Comparison of ENCODE assay signal across 9 cellular contexts in the genomic region with DNA sequence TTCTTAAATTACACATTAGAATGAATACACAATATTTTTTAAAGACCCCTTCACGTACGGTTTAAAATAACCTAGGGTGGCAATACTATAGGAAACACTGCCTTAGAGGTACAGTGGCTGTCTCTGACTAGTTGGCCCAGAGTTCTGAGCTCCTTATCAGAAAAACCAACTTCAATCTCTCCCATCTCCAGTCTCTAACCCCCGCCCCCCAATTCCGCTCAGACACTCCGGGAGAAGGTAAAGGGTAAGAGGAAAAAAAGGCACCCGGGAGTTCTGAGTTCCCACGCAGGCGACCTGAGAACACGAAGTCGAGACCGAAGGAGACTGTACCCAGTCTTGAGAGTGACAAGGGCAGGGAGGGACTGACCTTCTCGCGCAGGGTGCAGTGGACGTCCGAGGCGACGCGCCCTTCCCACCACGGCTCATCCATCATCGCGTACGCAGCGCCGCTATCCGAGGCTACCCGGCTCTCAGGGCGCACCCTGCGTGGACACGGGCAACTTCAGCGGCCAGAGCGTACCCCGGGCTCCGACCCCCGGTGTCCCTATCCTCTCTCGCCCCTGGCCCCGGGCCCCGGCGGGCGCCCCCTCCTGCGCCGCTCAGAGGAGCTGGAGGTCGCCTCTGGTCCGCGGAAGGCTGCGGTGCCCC. TPM values are rescaled to one million over a fixed set of nuclear protein-coding genes. Genes with fewer than 3 reads are reported as not detected.
DNase-seq lines count a peak whose midpoint lies in the region; ATAC-seq, FAIRE-seq and TF ChIP-seq lines count a peak whose summit lies in the region.
"Had no signal": no experiment of that assay in that cellular context is flagged by ENCODE, and none has a peak within 500 bp of the region (broad histone marks: within the 10 kb centered on the region; RNA-seq: fewer than 3 reads in every experiment).

No MANE protein-coding gene starts in this region.

- H3K36me3 Mint-ChIP-seq in brain, result no peaks in the 10 kb centered on the region

- POLR2A ChIA-PET in HepG2 (lab: Yijun Ruan, JAX), result no interaction called here

- H3K27ac Mint-ChIP-seq in brain, result peak overlapping the region in 4 of 5 experiments; percentile 45 to 86 (median 75)

- TF ChIP-seq POLR2A in HepG2 (IDR thresholded peaks at IDR 0.05; ENCODE audit: insufficient read depth in 1 of 2, low read depth in 2 of 2, low read length in 2 of 2), result no peak
- TF ChIP-seq POLR2A in transverse colon (IDR thresholded peaks at IDR 0.05), result peak; percentile 19

- H2AFZ ChIP-seq in HepG2 (ENCODE audit: low read length), result no peak overlapping the region

- TF ChIP-seq EP300 in HepG2 (IDR thresholded peaks at IDR 0.05; ENCODE audit: low read depth in 2 of 2, low read length in 2 of 2), result no peak
- TF ChIP-seq EP300 in HepG2 (CRISPR knock-in tag; IDR thresholded peaks at IDR 0.05; ENCODE audit: borderline replicate concordance), result no peak
- no peak for TF ChIP-seq EP300 in transverse colon (IDR thresholded peaks at IDR 0.05; ENCODE audit: low read depth)

- peak overlapping the region; percentile 59 to 74 (median 65) for H3K4me3 ChIP-seq in HepG2 (replicated peaks in 1 of 3; ENCODE audit: insufficient read depth in 1 of 3, low read depth in 2 of 3, low read length in 3 of 3)
- peak overlapping the region; percentile 51 to 74 (median 58) for H3K4me3 ChIP-seq in transverse colon

- H3K9me3 Mint-ChIP-seq in brain, result peaks cover 0 to 4% (median 0%) of the 10 kb centered on the region in 5 experiments

- H3K4me2 ChIP-seq in HepG2 (ENCODE audit: low read depth, low read length), result peak overlapping the region; percentile 76

- H3K27me3 Mint-ChIP-seq in brain, result peaks cover 28% of the 10 kb centered on the region

- TF ChIP-seq RAD21 in HepG2 (CRISPR knock-in tag; IDR thresholded peaks at IDR 0.05), result no peak

- BruUV-seq in HepG2 (replicated peaks; lab: Mats Ljungman, UMichigan), result no TSS peak

- intact Hi-C loops in HepG2 (cut with micrococcal nuclease; ENCODE audit: unreplicated experiment), result no loop called here
- intact Hi-C loops in transverse colon (cut with DNase I; ENCODE audit: low total_unique reads), result no loop called here

- in situ Hi-C loops in HepG2 (cut with HindIII; ENCODE audit: extremely low pct_ligation_motif_present, low pct_unique_long_range_greater_than_20kb) (no loop called here), transverse colon (cut with MboI; ENCODE audit: low pct_ligation_motif_present in 1 of 4, low pct_unique_long_range_greater_than_20kb in 1 of 4, low sequenced_read_pairs in 3 of 4) (no loop called here)

- H3K79me2 ChIP-seq in HepG2 (ENCODE audit: insufficient read depth, low read length), result no peaks in the 10 kb centered on the region

- peak; percentile 23 for ATAC-seq in HG02852 (IDR thresholded peaks at IDR 0.05; ENCODE audit: unreplicated experiment)
- peak; percentile 40 for ATAC-seq in HepG2
- ATAC-seq in GM18870 (IDR thresholded peaks at IDR 0.05; ENCODE audit: unreplicated experiment), result no peak
- no peak for ATAC-seq in HG02588 (IDR thresholded peaks at IDR 0.05; ENCODE audit: unreplicated experiment)

- H3K27ac ChIP-seq in HepG2 (ENCODE audit: extremely low read length, insufficient read depth, low read length), result no peak overlapping the region
- H3K27ac ChIP-seq in transverse colon, result peak overlapping the region; percentile 68 to 77 (median 70)

- peaks cover 21% of the 10 kb centered on the region for H3K4me1 Mint-ChIP-seq in brain

- FAIRE-seq in HepG2 (lab: Jason Lieb, UNC), result no peak

- peaks cover 0 to 3% of the 10 kb centered on the region in 2 experiments; a peak in 2 of 5 replicates for H3K27me3 ChIP-seq in HepG2 (ENCODE audit: control insufficient read depth in 1 of 2, insufficient read depth in 2 of 2, low read length in 2 of 2)
- H3K27me3 ChIP-seq in transverse colon, result peaks cover 38% of the 10 kb centered on the region

- peak; percentile 12 for DNase-seq in ELR (ENCODE audit: low read depth)
- no peak for DNase-seq in HepG2 (ENCODE audit: low spot score)
- DNase-seq in transverse colon, result no peak
- DNase-seq in HPDE6-E6E7 (ENCODE audit: extremely low spot score), result no peak

- peak overlapping the region; percentile 60 for H3K9ac ChIP-seq in HepG2 (ENCODE audit: insufficient read depth, low read depth, low read length)

- no peaks in the 10 kb centered on the region for H3K9me3 ChIP-seq in HepG2 (ENCODE audit: low read length)
- no peaks in the 10 kb centered on the region for H3K9me3 ChIP-seq in transverse colon

- H3K4me1 ChIP-seq in HepG2 (ENCODE audit: insufficient read depth, low read length), result peaks cover 26% of the 10 kb centered on the region
- H3K4me1 ChIP-seq in transverse colon, result peaks cover 0 to 47% (median 21%) of the 10 kb centered on the region in 4 donors

- TF ChIP-seq CTCF in brain (conservative IDR thresholded peaks at IDR 0.05), result no peak
- TF ChIP-seq CTCF in HepG2 (CRISPR knock-in tag; IDR thresholded peaks at IDR 0.05), result no peak
- TF ChIP-seq CTCF in transverse colon (IDR thresholded peaks at IDR 0.05), result no peak

- H3K4me3 Mint-ChIP-seq in brain, result peak overlapping the region; percentile 90 to 97 (median 92)

- CTCF ChIA-PET in HepG2 (lab: Yijun Ruan, JAX; ENCODE audit: low intra/inter-chr PET ratio, low total read pairs), result no interaction called here

- 47% methylated on average over 34 of the region's 45 CpGs for WGBS in HepG2 (ENCODE audit: low lambda C conversion rate)
- WGBS in transverse colon (ENCODE audit: low coverage in 1 of 2), 2 donors, result 12 to 19% methylated on average over 9 to 45 of the region's 45 CpGs

- H3K36me3 ChIP-seq in HepG2 (replicated peaks in 1 of 2; ENCODE audit: control insufficient read depth in 1 of 2, insufficient read depth in 2 of 2, low read length in 2 of 2) (no peaks in the 10 kb centered on the region), transverse colon (no peaks in the 10 kb centered on the region)

- no peaks in the 10 kb centered on the region for H4K20me1 ChIP-seq in HepG2 (ENCODE audit: insufficient read depth, low read length)

RNA-seq across cellular contexts. Expression of a gene that starts 0.7 kb away (rescaled TPM):
- polyA plus RNA-seq in brain (ENCODE audit: insufficient read depth, low read depth, low replicate concordance) (8.4 TPM), HepG2 (2011; rRNA removed) (4.2 and 4.4 TPM in 2 replicates)
- total RNA-seq in HepG2 (2016; rRNA removed; fragmentation: Illumina TruSeq; extraction: Trizol) (1.1 and 1.6 TPM in 2 replicates), transverse colon (10 to 100 TPM; 23.9 to 37.6 (median 28.3) TPM)
- total RNA-seq in HepG2 (2016; cell fraction: cytosol; rRNA removed; fragmentation: Illumina TruSeq; extraction: Trizol; ENCODE audit: low read depth), result 0.44 and 0.51 TPM in 2 replicates
- 1.0 and 1.5 TPM in 2 replicates for total RNA-seq in HepG2 (2016; cell fraction: insoluble cytoplasmic fraction; rRNA removed; fragmentation: Illumina TruSeq; extraction: Trizol)
- 1.6 and 1.8 TPM in 2 replicates for total RNA-seq in HepG2 (2016; cell fraction: membrane; rRNA removed; fragmentation: Illumina TruSeq; extraction: Trizol)
- 1.2 and 1.3 TPM in 2 replicates for total RNA-seq in HepG2 (2016; cell fraction: nucleus; rRNA removed; fragmentation: Illumina TruSeq; extraction: Trizol)
- polyA plus RNA-seq in HepG2 (2011; cell fraction: cytosol; rRNA removed), result 1.7 and 2.8 TPM in 2 replicates
- polyA plus RNA-seq in HepG2 (2011; cell fraction: nucleus; rRNA removed), result 3.2 and 3.9 TPM in 2 replicates
- polyA plus RNA-seq in HepG2 (2012), result 2.1 and 3.0 TPM in 2 replicates
- 0.73 and 1.4 TPM in 2 replicates for polyA plus RNA-seq in HepG2 (2016; cell fraction: cytosol; fragmentation: Illumina TruSeq; extraction: Trizol; ENCODE audit: low read depth)
- 2.2 and 2.7 TPM in 2 replicates for polyA plus RNA-seq in HepG2 (2016; cell fraction: insoluble cytoplasmic fraction; fragmentation: Illumina TruSeq; extraction: Trizol; ENCODE audit: low read depth)
- polyA plus RNA-seq in HepG2 (2016; cell fraction: membrane; fragmentation: Illumina TruSeq; extraction: Trizol; ENCODE audit: low read depth), result 1.9 and 2.3 TPM in 2 replicates
- 2.6 and 2.7 TPM in 2 replicates for polyA plus RNA-seq in HepG2 (2016; cell fraction: nucleus; fragmentation: Illumina TruSeq; extraction: Trizol; ENCODE audit: insufficient read depth, low read depth)
- polyA minus RNA-seq in HepG2 (2011; rRNA and poly(A)+ RNA removed; ENCODE audit: low replicate concordance), result 2.0 and 10.0 TPM in 2 replicates
- 1.9 and 2.3 TPM in 2 replicates for polyA minus RNA-seq in HepG2 (2011; cell fraction: cytosol; rRNA and poly(A)+ RNA removed)
- polyA minus RNA-seq in HepG2 (2011; cell fraction: nucleus; rRNA and poly(A)+ RNA removed), result 4.7 and 5.5 TPM in 2 replicates

RNA-seq across cellular contexts. Expression of a gene that starts 58.8 kb away (rescaled TPM):
- 0.39 TPM for polyA plus RNA-seq in brain (ENCODE audit: insufficient read depth, low read depth, low replicate concordance)
- not detected in 2 replicates for total RNA-seq in HepG2 (2016; rRNA removed; fragmentation: Illumina TruSeq; extraction: Trizol)
- total RNA-seq in HepG2 (2016; cell fraction: cytosol; rRNA removed; fragmentation: Illumina TruSeq; extraction: Trizol; ENCODE audit: low read depth), result not detected in 2 replicates
- total RNA-seq in HepG2 (2016; cell fraction: insoluble cytoplasmic fraction; rRNA removed; fragmentation: Illumina TruSeq; extraction: Trizol), result not detected in 2 replicates
- not detected in 2 replicates for total RNA-seq in HepG2 (2016; cell fraction: membrane; rRNA removed; fragmentation: Illumina TruSeq; extraction: Trizol)
- not detected in 2 replicates for total RNA-seq in HepG2 (2016; cell fraction: nucleus; rRNA removed; fragmentation: Illumina TruSeq; extraction: Trizol)
- not detected in 2 replicates for polyA plus RNA-seq in HepG2 (2011; rRNA removed)
- not detected in 2 replicates for polyA plus RNA-seq in HepG2 (2011; cell fraction: cytosol; rRNA removed)
- polyA plus RNA-seq in HepG2 (2011; cell fraction: nucleus; rRNA removed), result not detected in 2 replicates
- not detected in 2 replicates for polyA plus RNA-seq in HepG2 (2012)
- not detected in 2 replicates for polyA plus RNA-seq in HepG2 (2016; cell fraction: cytosol; fragmentation: Illumina TruSeq; extraction: Trizol; ENCODE audit: low read depth)
- not detected in 2 replicates for polyA plus RNA-seq in HepG2 (2016; cell fraction: insoluble cytoplasmic fraction; fragmentation: Illumina TruSeq; extraction: Trizol; ENCODE audit: low read depth)
- not detected in 2 replicates for polyA plus RNA-seq in HepG2 (2016; cell fraction: membrane; fragmentation: Illumina TruSeq; extraction: Trizol; ENCODE audit: low read depth)
- polyA plus RNA-seq in HepG2 (2016; cell fraction: nucleus; fragmentation: Illumina TruSeq; extraction: Trizol; ENCODE audit: insufficient read depth, low read depth), result not detected in 2 replicates
- not detected in 2 replicates for polyA minus RNA-seq in HepG2 (2011; rRNA and poly(A)+ RNA removed; ENCODE audit: low replicate concordance)
- polyA minus RNA-seq in HepG2 (2011; cell fraction: cytosol; rRNA and poly(A)+ RNA removed), result not detected in 2 replicates
- polyA minus RNA-seq in HepG2 (2011; cell fraction: nucleus; rRNA and poly(A)+ RNA removed), result not detected in 2 replicates
- 1 to 10 TPM in 1 of 4 donors, under 1 TPM in 2, not detected in 1; 0.41 to 2.2 (median 0.79) TPM for total RNA-seq in transverse colon
- total RNA-seq: NCI-H460 had no signal

Comparison
In these comparisons a context has a peak if more than half of its experiments do, and no peak if none do; other contexts are left out.
1. ATAC-seq: peak in HG02852 (single experiment) and HepG2 (single experiment); none in GM18870 (single experiment) and HG02588 (single experiment).
2. RNA of a gene that starts 0.7 kb away (total RNA-seq): 23.9 to 37.6 TPM in transverse colon; 0.44 to 1.8 TPM in HepG2; every median in the first group is over 4 times any median in the second.